Comparison of ENCODE assay signal across 1 cellular context in genomic region chr18:79337184-79337583, GRCh38.
TF ChIP-seq lines count a peak whose summit lies in the region.

No MANE protein-coding gene starts in this region.

TF ChIP-seq in H1, 55 proteins besides CTCF, POLR2A, EP300 and RAD21:
- TF ChIP-seq SIRT6 (IDR thresholded peaks at IDR 0.05; ENCODE audit: low read length): no peak
- no peak for TF ChIP-seq SP4 (IDR thresholded peaks at IDR 0.05; ENCODE audit: low read length)
- TF ChIP-seq RXRA (IDR thresholded peaks at IDR 0.05; ENCODE audit: insufficient read depth, low read depth, low read length): no peak
- no peak for TF ChIP-seq USF2 (IDR thresholded peaks at IDR 0.05; ENCODE audit: low read length)
- no peak for TF ChIP-seq TAF1 (IDR thresholded peaks at IDR 0.05; ENCODE audit: low read depth, low read length)
- no peak for TF ChIP-seq HDAC2 (IDR thresholded peaks at IDR 0.05; ENCODE audit: borderline replicate concordance in 1 of 2, low read depth in 2 of 2, low read length in 2 of 2)
- TF ChIP-seq NANOG (IDR thresholded peaks at IDR 0.05; ENCODE audit: insufficient read depth, low read depth, low read length, poor library complexity, severe bottlenecking): no peak
- no peak for TF ChIP-seq TBP (IDR thresholded peaks at IDR 0.05; ENCODE audit: low read depth, low read length)
- TF ChIP-seq CBX5 (IDR thresholded peaks at IDR 0.05; ENCODE audit: low read depth, low read length): no peak
- TF ChIP-seq RBBP5 (IDR thresholded peaks at IDR 0.05; ENCODE audit: borderline replicate concordance, low read depth, low read length): no peak
- no peak for TF ChIP-seq BCL11A (IDR thresholded peaks at IDR 0.05; ENCODE audit: low read depth in 2 of 2, low read length in 2 of 2)
- TF ChIP-seq SAP30 (IDR thresholded peaks at IDR 0.05; ENCODE audit: insufficient read depth, insufficient replicate concordance, low read length): no peak
- TF ChIP-seq CHD7 (IDR thresholded peaks at IDR 0.05; ENCODE audit: insufficient replicate concordance, low read length): no peak
- TF ChIP-seq NRF1 (IDR thresholded peaks at IDR 0.05; ENCODE audit: low read depth, low read length): no peak
- TF ChIP-seq ASH2L (IDR thresholded peaks at IDR 0.05; ENCODE audit: low read length): no peak
- no peak for TF ChIP-seq RNF2 (IDR thresholded peaks at IDR 0.05; ENCODE audit: borderline replicate concordance, low read depth, low read length, missing control alignments, poor library complexity, severe bottlenecking)
